ENCODE assay signal across 1 cellular context in the genomic region with DNA sequence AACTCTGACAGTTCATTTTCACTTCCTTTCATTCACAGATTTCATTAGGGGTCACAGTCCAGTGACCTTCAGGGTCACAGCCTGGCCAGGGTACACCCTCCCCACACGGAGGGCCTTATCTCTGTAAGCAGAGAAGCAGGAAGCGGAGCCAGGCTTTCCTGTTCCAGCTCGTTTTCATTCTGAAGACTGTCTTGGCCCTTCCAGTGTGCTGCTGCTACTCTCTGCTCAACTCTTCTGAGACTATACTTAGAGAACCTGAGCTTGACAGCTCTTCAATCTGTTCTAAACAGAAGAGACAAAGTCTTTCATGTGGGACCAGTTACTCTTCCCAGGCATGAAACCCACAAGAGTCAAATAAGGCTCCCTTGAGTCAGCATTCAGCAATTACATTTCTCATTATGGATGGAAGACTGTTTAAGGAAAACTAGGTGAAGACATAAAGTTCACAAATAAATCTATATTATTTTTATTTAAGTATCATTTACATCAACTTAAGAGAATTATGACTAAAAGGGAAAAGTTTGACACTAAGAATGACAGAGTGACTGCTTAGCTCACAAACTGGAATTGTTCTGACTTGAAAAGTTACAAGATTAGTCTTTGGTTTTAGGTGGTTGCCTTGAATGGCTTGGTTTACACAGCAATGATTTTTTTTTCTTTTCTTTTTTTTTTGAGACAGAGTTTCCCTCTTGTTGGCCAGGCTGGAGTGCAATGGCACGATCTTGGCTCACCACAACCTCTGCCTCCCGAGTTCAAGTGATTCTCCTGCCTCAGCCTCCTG.
TF ChIP-seq lines count a peak whose summit lies in the region.

No MANE protein-coding gene starts in this region.

TF ChIP-seq in K562, 482 proteins besides CTCF, POLR2A, EP300 and RAD21 (continued from another document):
- TF ChIP-seq TFAP4 (CRISPR knock-in tag; IDR thresholded peaks at IDR 0.05; ENCODE audit: borderline replicate concordance) = peak; percentile 31; the same call in 1 of the 2 replicates
- TF ChIP-seq CREM (IDR thresholded peaks at IDR 0.05; ENCODE audit: low read depth) = 0 out of 2 replicates have a peak, but pooled peaks have one; percentile 25
- TF ChIP-seq, protein P1, sequence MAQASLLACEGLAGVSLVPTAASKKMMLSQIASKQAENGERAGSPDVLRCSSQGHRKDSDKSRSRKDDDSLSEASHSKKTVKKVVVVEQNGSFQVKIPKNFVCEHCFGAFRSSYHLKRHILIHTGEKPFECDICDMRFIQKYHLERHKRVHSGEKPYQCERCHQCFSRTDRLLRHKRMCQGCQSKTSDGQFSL (CRISPR knock-in tag; IDR thresholded peaks at IDR 0.05) = no peak
- TF ChIP-seq, protein P1 (tag; IDR thresholded peaks at IDR 0.05) = no peak
- TF ChIP-seq MEF2A (IDR thresholded peaks at IDR 0.05; ENCODE audit: control insufficient read depth, low read depth, low read length) = 0 out of 2 replicates have a peak, but pooled peaks have one; percentile 3
- TF ChIP-seq ELF2 (CRISPR knock-in tag; IDR thresholded peaks at IDR 0.05) = 0 out of 2 replicates have a peak, but pooled peaks have one; percentile 65
- peak; percentile 87 for TF ChIP-seq TCF3 (CRISPR knock-in tag; IDR thresholded peaks at IDR 0.05)
- no peak for TF ChIP-seq RB1 (IDR thresholded peaks at IDR 0.05; ENCODE audit: low read depth)
- TF ChIP-seq ERF (CRISPR knock-in tag; IDR thresholded peaks at IDR 0.05) = 0 out of 2 replicates have a peak, but pooled peaks have one; percentile 48
- peak; percentile 84 for TF ChIP-seq NCOR1 (IDR thresholded peaks at IDR 0.05)
- TF ChIP-seq COPS2 (conservative IDR thresholded peaks at IDR 0.05) = no peak
- TF ChIP-seq RCOR1 (IDR thresholded peaks at IDR 0.05; ENCODE audit: borderline replicate concordance in 1 of 2, low read depth in 2 of 2, low read length in 2 of 2) = peak; percentile 85 to 99
- peak; percentile 56 for TF ChIP-seq STAT5A (IDR thresholded peaks at IDR 0.05; ENCODE audit: borderline replicate concordance, low read length)
- TF ChIP-seq ZNF354B (CRISPR knock-in tag; IDR thresholded peaks at IDR 0.05) = no peak
- TF ChIP-seq TRIM24 (IDR thresholded peaks at IDR 0.05) = peak; percentile 28 to 52; a peak in 2 of 4 replicates
- peak; percentile 81 for TF ChIP-seq NR2C1 (IDR thresholded peaks at IDR 0.05)
- peak; percentile 91 for TF ChIP-seq NR2C1 (tag; IDR thresholded peaks at IDR 0.05)
- TF ChIP-seq, protein P2, sequence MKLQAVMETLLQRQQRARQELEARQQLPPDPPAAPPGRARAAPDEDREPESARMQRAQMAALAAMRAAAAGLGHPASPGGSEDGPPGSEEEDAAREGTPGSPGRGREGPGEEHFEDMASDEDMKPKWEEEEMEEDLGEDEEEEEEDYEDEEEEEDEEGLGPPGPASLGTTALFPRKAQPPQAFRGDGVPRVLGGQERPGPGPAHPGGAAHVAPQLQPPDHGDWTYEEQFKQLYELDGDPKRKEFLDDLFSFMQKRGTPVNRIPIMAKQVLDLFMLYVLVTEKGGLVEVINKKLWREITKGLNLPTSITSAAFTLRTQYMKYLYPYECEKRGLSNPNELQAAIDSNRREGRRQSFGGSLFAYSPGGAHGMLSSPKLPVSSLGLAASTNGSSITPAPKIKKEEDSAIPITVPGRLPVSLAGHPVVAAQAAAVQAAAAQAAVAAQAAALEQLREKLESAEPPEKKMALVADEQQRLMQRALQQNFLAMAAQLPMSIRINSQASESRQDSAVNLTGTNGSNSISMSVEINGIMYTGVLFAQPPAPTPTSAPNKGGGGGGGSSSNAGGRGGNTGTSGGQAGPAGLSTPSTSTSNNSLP (IDR thresholded peaks at IDR 0.05; ENCODE audit: borderline replicate concordance, low read depth, low read length) = 0 out of 2 replicates have a peak, but pooled peaks have one; percentile 31
- TF ChIP-seq MTA1 (IDR thresholded peaks at IDR 0.05; ENCODE audit: borderline replicate concordance) = 0 out of 2 replicates have a peak, but pooled peaks have one; percentile 17
- peak; percentile 83 for TF ChIP-seq HDAC2 (IDR thresholded peaks at IDR 0.05)
- peak; percentile 68 for TF ChIP-seq SMARCA4 (IDR thresholded peaks at IDR 0.05)
- TF ChIP-seq ZBED1 (IDR thresholded peaks at IDR 0.05) = no peak
- TF ChIP-seq KDM1A (IDR thresholded peaks at IDR 0.05) = peak; percentile 97 to 98
- TF ChIP-seq, protein P3, sequence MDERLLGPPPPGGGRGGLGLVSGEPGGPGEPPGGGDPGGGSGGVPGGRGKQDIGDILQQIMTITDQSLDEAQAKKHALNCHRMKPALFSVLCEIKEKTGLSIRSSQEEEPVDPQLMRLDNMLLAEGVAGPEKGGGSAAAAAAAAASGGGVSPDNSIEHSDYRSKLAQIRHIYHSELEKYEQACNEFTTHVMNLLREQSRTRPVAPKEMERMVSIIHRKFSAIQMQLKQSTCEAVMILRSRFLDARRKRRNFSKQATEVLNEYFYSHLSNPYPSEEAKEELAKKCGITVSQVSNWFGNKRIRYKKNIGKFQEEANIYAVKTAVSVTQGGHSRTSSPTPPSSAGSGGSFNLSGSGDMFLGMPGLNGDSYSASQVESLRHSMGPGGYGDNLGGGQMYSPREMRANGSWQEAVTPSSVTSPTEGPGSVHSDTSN (CRISPR knock-in tag; IDR thresholded peaks at IDR 0.05; ENCODE audit: low read depth) = no peak
- TF ChIP-seq, protein P3 (tag; conservative IDR thresholded peaks at IDR 0.05; ENCODE audit: low read depth) = peak; percentile 38; the same call in 1 of the 2 replicates
- no peak for TF ChIP-seq PHF21A (IDR thresholded peaks at IDR 0.05; ENCODE audit: borderline replicate concordance, low read depth)
- no peak for TF ChIP-seq E2F3 (CRISPR knock-in tag; IDR thresholded peaks at IDR 0.05)
- TF ChIP-seq TBP (optimal IDR thresholded peaks at IDR 0.05; ENCODE audit: low read depth, low read length) = no peak
- TF ChIP-seq TCF7L2 (IDR thresholded peaks at IDR 0.05; ENCODE audit: low read depth, low read length) = no peak
- 0 out of 2 replicates have a peak, but pooled peaks have one; percentile 41 for TF ChIP-seq SMARCC2 (IDR thresholded peaks at IDR 0.05; ENCODE audit: low read depth)
- TF ChIP-seq L3MBTL2 (IDR thresholded peaks at IDR 0.05) = no peak
TF ChIP-seq in K562: peak in this region for 73.
